1 cellular context compared by ENCODE assay signal in the genomic region with DNA sequence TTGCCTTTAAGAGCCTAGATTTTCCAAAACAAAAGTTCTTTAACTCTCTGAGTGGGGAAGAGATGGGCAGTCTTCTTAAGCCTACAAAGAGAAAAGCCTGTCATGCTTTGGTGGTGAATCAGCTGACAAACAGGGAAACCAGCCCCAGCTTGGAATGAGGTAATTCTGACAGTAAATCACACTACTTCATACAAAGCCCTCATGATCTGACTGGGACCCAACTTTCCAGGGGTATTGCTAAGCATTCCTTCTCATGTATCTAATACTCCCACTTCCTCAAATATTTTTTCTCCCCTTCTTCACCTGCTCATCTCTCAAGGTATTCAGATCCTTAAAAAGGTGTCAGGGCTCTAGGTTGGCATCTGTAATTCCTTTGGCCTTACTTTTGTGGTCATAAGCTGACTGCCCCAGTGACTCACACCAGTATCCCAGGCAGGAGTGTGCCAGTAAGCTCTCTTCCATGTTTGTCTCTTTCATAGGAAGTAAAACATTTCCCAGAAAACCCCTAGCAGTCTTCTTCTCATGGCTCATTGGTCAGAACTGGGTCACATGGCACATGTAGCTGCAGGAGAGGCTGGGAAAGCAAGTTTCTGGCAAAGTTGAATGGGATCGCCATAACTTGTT.
TF ChIP-seq lines count a peak whose summit lies in the region.

No MANE protein-coding gene starts in this region.

TF ChIP-seq in A549, 52 proteins besides CTCF, POLR2A, EP300 and RAD21 (continued from another document):
- TF ChIP-seq HDAC2 (IDR thresholded peaks at IDR 0.05) = no peak
- no peak for TF ChIP-seq ZFP36 (IDR thresholded peaks at IDR 0.05; ENCODE audit: borderline replicate concordance, partially characterized antibody)
- TF ChIP-seq CBX2 (IDR thresholded peaks at IDR 0.05; ENCODE audit: borderline replicate concordance, low read depth) = no peak
- TF ChIP-seq TFCP2L1 (CRISPR knock-in tag; IDR thresholded peaks at IDR 0.05) = no peak
- TF ChIP-seq FOSB (CRISPR knock-in tag; IDR thresholded peaks at IDR 0.05) = no peak
- peak; percentile 63; the same call in 1 of the 2 replicates for TF ChIP-seq GATA3 (IDR thresholded peaks at IDR 0.05; ENCODE audit: borderline replicate concordance)
- no peak for TF ChIP-seq ZSCAN20 (CRISPR knock-in tag; IDR thresholded peaks at IDR 0.05)
- TF ChIP-seq, protein P1, sequence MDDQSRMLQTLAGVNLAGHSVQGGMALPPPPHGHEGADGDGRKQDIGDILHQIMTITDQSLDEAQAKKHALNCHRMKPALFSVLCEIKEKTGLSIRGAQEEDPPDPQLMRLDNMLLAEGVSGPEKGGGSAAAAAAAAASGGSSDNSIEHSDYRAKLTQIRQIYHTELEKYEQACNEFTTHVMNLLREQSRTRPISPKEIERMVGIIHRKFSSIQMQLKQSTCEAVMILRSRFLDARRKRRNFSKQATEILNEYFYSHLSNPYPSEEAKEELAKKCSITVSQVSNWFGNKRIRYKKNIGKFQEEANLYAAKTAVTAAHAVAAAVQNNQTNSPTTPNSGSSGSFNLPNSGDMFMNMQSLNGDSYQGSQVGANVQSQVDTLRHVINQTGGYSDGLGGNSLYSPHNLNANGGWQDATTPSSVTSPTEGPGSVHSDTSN (IDR thresholded peaks at IDR 0.05) = no peak; the same call in 1 of the 2 replicates
- TF ChIP-seq JUNB (IDR thresholded peaks at IDR 0.05) = peak; percentile 69; the same call in 1 of the 2 replicates
- no peak for TF ChIP-seq TP53 (CRISPR knock-in tag; IDR thresholded peaks at IDR 0.05)
- no peak for TF ChIP-seq RCOR1 (IDR thresholded peaks at IDR 0.05; ENCODE audit: low read depth, low read length)
- no peak for TF ChIP-seq PHF8 (IDR thresholded peaks at IDR 0.05; ENCODE audit: borderline replicate concordance, low read depth)
- no peak for TF ChIP-seq BHLHE40 (IDR thresholded peaks at IDR 0.05; ENCODE audit: low read depth, low read length)
- no peak for TF ChIP-seq EHMT2 (IDR thresholded peaks at IDR 0.05; ENCODE audit: low read depth)
- TF ChIP-seq, protein P2, sequence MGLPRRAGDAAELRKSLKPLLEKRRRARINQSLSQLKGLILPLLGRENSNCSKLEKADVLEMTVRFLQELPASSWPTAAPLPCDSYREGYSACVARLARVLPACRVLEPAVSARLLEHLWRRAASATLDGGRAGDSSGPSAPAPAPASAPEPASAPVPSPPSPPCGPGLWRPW (IDR thresholded peaks at IDR 0.05) = no peak
- no peak for TF ChIP-seq KDM5A (IDR thresholded peaks at IDR 0.05)
- TF ChIP-seq, protein P3, sequence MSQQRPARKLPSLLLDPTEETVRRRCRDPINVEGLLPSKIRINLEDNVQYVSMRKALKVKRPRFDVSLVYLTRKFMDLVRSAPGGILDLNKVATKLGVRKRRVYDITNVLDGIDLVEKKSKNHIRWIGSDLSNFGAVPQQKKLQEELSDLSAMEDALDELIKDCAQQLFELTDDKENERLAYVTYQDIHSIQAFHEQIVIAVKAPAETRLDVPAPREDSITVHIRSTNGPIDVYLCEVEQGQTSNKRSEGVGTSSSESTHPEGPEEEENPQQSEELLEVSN (IDR thresholded peaks at IDR 0.05; ENCODE audit: borderline replicate concordance, low read depth) = peak; percentile 33; the same call in 1 of the 2 replicates
- no peak for TF ChIP-seq CHD2 (IDR thresholded peaks at IDR 0.05; ENCODE audit: low read length, partially characterized antibody)
- TF ChIP-seq NPAS2 (CRISPR knock-in tag; IDR thresholded peaks at IDR 0.05; ENCODE audit: borderline replicate concordance) = no peak
- TF ChIP-seq, protein P4, sequence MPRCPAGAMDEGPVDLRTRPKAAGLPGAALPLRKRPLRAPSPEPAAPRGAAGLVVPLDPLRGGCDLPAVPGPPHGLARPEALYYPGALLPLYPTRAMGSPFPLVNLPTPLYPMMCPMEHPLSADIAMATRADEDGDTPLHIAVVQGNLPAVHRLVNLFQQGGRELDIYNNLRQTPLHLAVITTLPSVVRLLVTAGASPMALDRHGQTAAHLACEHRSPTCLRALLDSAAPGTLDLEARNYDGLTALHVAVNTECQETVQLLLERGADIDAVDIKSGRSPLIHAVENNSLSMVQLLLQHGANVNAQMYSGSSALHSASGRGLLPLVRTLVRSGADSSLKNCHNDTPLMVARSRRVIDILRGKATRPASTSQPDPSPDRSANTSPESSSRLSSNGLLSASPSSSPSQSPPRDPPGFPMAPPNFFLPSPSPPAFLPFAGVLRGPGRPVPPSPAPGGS (IDR thresholded peaks at IDR 0.05) = 0 out of 3 replicates have a peak, but pooled peaks have one; percentile 39
- no peak for TF ChIP-seq ESRRA (IDR thresholded peaks at IDR 0.05; ENCODE audit: borderline replicate concordance, low read length)
- no peak for TF ChIP-seq MAZ (IDR thresholded peaks at IDR 0.05; ENCODE audit: borderline replicate concordance, low read depth, low read length)
- TF ChIP-seq POLR2AphosphoS2 (conservative IDR thresholded peaks at IDR 0.05; ENCODE audit: low read length) = no peak
- TF ChIP-seq ZNF302 (CRISPR knock-in tag; IDR thresholded peaks at IDR 0.05) = no peak
- TF ChIP-seq EHF (CRISPR knock-in tag; IDR thresholded peaks at IDR 0.05) = no peak
- TF ChIP-seq KDM1A (IDR thresholded peaks at IDR 0.05; ENCODE audit: low read depth) = no peak
- TF ChIP-seq, protein P5, sequence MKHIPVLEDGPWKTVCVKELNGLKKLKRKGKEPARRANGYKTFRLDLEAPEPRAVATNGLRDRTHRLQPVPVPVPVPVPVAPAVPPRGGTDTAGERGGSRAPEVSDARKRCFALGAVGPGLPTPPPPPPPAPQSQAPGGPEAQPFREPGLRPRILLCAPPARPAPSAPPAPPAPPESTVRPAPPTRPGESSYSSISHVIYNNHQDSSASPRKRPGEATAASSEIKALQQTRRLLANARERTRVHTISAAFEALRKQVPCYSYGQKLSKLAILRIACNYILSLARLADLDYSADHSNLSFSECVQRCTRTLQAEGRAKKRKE (CRISPR knock-in tag; IDR thresholded peaks at IDR 0.05; ENCODE audit: low read depth) = no peak
- TF ChIP-seq, protein P6, sequence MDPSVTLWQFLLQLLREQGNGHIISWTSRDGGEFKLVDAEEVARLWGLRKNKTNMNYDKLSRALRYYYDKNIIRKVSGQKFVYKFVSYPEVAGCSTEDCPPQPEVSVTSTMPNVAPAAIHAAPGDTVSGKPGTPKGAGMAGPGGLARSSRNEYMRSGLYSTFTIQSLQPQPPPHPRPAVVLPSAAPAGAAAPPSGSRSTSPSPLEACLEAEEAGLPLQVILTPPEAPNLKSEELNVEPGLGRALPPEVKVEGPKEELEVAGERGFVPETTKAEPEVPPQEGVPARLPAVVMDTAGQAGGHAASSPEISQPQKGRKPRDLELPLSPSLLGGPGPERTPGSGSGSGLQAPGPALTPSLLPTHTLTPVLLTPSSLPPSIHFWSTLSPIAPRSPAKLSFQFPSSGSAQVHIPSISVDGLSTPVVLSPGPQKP (IDR thresholded peaks at IDR 0.05; ENCODE audit: low read depth, low read length) = no peak
- TF ChIP-seq CBX8 (IDR thresholded peaks at IDR 0.05) = no peak
- TF ChIP-seq SREBF2 (IDR thresholded peaks at IDR 0.05) = no peak
- no peak for TF ChIP-seq FOSL2 (IDR thresholded peaks at IDR 0.05)
- peak; percentile 70 for TF ChIP-seq FOSL2 (CRISPR knock-in tag; IDR thresholded peaks at IDR 0.05)
- TF ChIP-seq, protein P7, sequence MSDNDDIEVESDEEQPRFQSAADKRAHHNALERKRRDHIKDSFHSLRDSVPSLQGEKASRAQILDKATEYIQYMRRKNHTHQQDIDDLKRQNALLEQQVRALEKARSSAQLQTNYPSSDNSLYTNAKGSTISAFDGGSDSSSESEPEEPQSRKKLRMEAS (IDR thresholded peaks at IDR 0.05) = peak; percentile 54
- 0 out of 2 replicates have a peak, but pooled peaks have one; percentile 38 for TF ChIP-seq HOXB13 (CRISPR knock-in tag; IDR thresholded peaks at IDR 0.05; ENCODE audit: low read depth)
- TF ChIP-seq SMC3 (IDR thresholded peaks at IDR 0.05) = no peak
- TF ChIP-seq, protein P8, sequence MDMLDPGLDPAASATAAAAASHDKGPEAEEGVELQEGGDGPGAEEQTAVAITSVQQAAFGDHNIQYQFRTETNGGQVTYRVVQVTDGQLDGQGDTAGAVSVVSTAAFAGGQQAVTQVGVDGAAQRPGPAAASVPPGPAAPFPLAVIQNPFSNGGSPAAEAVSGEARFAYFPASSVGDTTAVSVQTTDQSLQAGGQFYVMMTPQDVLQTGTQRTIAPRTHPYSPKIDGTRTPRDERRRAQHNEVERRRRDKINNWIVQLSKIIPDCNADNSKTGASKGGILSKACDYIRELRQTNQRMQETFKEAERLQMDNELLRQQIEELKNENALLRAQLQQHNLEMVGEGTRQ (IDR thresholded peaks at IDR 0.05) = peak; percentile 82
- TF ChIP-seq HEYL (CRISPR knock-in tag; IDR thresholded peaks at IDR 0.05) = no peak
- TF ChIP-seq FOXS1 (CRISPR knock-in tag; IDR thresholded peaks at IDR 0.05) = no peak
